8 cellular contexts compared by ENCODE assay signal in the genomic region with DNA sequence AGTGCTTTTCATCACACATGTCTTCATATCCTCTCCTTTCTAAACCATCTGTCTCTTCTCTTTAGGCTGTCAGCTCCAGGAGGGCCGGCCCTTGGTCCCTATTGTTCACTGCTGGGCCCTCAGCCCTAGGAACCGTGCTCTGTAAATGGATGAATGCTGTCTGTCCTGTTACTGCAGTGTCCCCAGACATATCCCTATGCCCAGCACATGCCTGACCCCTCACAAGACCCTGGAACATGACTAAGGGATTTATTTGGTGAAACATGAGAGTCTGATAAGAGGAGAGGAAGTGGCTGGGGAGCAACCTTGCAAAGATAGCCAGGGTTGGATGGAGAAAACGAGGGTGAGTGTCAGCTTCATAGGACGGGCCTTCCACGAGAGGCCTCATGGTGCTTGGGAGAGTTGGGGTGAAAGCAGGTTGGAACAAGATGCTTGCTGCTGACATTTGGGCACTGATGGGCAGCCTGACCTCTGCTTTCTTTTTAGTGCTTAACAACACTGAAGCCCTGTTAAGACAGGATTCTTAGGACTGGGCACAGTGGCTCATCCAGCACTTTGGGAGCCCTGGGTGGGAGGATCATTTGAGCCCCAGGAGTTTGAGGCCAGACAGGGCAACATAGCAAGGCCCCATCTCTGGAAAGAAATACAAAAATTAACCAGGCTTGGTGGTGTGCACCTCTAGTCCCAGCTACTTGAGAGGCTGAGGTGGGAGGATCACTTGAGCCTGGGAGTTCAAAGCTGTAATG. TPM values are rescaled to one million over a fixed set of nuclear protein-coding genes. Genes with fewer than 3 reads are reported as not detected.
DNase-seq lines count a peak whose midpoint lies in the region; ATAC-seq and TF ChIP-seq lines count a peak whose summit lies in the region.

No MANE protein-coding gene starts in this region.

- in situ Hi-C loops in G401 (cut with HindIII; ENCODE audit: low sequenced_read_pairs): loop anchor here (25.0 kb wide), 1 partner anchor 101 kb away; the partner anchor contains the start of gene CEP20

- H3K27me3 Mint-ChIP-seq in effector memory CD8-positive, alpha-beta T cell: no peaks in the 10 kb centered on the region
- H3K27me3 Mint-ChIP-seq in nephron progenitor cell (ENCODE audit: low read depth, poor library complexity): no peaks in the 10 kb centered on the region

- no peak overlapping the region for H3K4me3 Mint-ChIP-seq in effector memory CD8-positive, alpha-beta T cell
- H3K4me3 Mint-ChIP-seq in nephron progenitor cell: peak overlapping the region; percentile 7

- peak; percentile 63 for DNase-seq in DMS 273 (lab: John Stamatoyannopoulos, UW; ENCODE audit: unreplicated experiment)
- DNase-seq in NCI-H69 (lab: John Stamatoyannopoulos, UW): peak; percentile 84
- DNase-seq in effector memory CD8-positive, alpha-beta T cell: no peak
- DNase-seq in nephron progenitor cell: no peak
- no peak for DNase-seq in foreskin melanocyte
- DNase-seq in NCI-H2081 (lab: John Stamatoyannopoulos, UW): no peak
- no peak for DNase-seq in G401 (ENCODE audit: low spot score)

- TF ChIP-seq CTCF in nephron progenitor cell (IDR thresholded peaks at IDR 0.05): no peak

- H3K36me3 Mint-ChIP-seq in effector memory CD8-positive, alpha-beta T cell (ENCODE audit: insufficient read depth): peaks cover 19% of the 10 kb centered on the region
- peaks cover 23% of the 10 kb centered on the region for H3K36me3 Mint-ChIP-seq in nephron progenitor cell (ENCODE audit: low read depth)

- H3K27ac Mint-ChIP-seq in effector memory CD8-positive, alpha-beta T cell: peak overlapping the region; percentile 17 to 79
- peak overlapping the region; percentile 91 for H3K27ac Mint-ChIP-seq in nephron progenitor cell

- no peaks in the 10 kb centered on the region for H3K9me3 Mint-ChIP-seq in effector memory CD8-positive, alpha-beta T cell
- H3K9me3 Mint-ChIP-seq in nephron progenitor cell: peaks cover 5% of the 10 kb centered on the region

- no peak for ATAC-seq in effector memory CD8-positive, alpha-beta T cell (replicated peaks)
- ATAC-seq in GM18870 (IDR thresholded peaks at IDR 0.05; ENCODE audit: unreplicated experiment): no peak

- H3K4me1 Mint-ChIP-seq in effector memory CD8-positive, alpha-beta T cell (ENCODE audit: low read depth in 2 of 2): peaks cover 51 to 52% of the 10 kb centered on the region in 2 donors
- H3K4me1 Mint-ChIP-seq in nephron progenitor cell: peaks cover 58% of the 10 kb centered on the region

RNA-seq across cellular contexts. Expression of gene ABCC1, which starts 39.0 kb away (rescaled TPM):
- 22.4 and 26.4 TPM in 2 replicates for total RNA-seq in G401 (2014; rRNA removed; shearing (Covaris generic))

Comparison
In these comparisons a context has a peak if more than half of its experiments do, and no peak if none do; other contexts are left out.
1. DNase-seq: peak in DMS 273 (single experiment) and NCI-H69 (single experiment); none in effector memory CD8-positive, alpha-beta T cell (0 of 3), nephron progenitor cell (single experiment), foreskin melanocyte (single experiment), NCI-H2081 (0 of 2) and G401 (single experiment).